8 cellular contexts compared by ENCODE assay signal in the genomic region with DNA sequence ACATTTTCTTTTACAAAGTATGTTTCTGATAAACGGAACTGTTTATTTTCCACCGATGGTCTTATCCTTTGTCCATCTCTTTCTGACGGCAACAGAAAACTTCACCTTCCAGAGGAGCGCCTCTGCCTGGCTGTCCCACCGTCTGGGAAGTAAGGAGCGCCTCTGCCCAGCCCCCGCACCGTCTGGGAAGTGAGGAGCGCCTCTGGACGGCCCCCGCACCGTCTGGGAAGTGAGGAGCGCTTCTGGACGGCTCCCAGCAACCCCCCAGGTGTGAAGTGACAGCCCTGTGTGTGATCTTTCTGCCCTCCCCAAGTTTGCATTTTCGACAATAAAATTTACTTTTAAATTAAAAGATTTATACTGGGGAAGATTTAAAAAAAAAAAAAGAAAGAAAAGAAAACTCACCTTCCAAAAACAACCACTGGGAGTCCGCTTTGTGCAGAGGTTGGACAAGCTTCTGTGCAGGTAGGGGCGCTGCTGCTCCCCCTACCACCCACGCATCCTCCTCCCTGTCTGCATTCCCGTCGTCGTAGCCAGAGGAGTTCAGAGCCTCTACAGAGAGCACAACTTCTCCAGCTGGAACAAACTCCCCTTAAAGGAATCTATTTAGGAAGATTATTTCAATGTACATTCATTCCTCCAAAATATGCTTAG. TPM values are rescaled to one million over a fixed set of nuclear protein-coding genes. Genes with fewer than 3 reads are reported as not detected.
DNase-seq lines count a peak whose midpoint lies in the region; ATAC-seq and TF ChIP-seq lines count a peak whose summit lies in the region.

No MANE protein-coding gene starts in this region.

- DNase-seq in cardiac muscle cell (ENCODE audit: low read depth in 1 of 2, low spot score in 1 of 2), result peak; percentile 49 to 55
- no peak for DNase-seq in cardiac septum (ENCODE audit: low spot score)
- no peak for DNase-seq in WTC11 (ENCODE audit: low spot score)
- peak; percentile 66 for DNase-seq in iPS-NIHi7 (ENCODE audit: extremely low spot score)
- DNase-seq in testis, result peak; percentile 55
- DNase-seq in NCI-H2171 treated with DMSO at 0.1 percent for 48 hours (lab: John Stamatoyannopoulos, UW), result no peak

- H3K27ac Mint-ChIP-seq in WTC11, result no peak overlapping the region

- H3K27me3 ChIP-seq in cardiac muscle cell (no peaks in the 10 kb centered on the region), testis (no peaks in the 10 kb centered on the region)

- peaks cover 9% of the 10 kb centered on the region for H3K9me3 Mint-ChIP-seq in WTC11

- POLR2A ChIA-PET in WTC11 (lab: Charles Lee), result no interaction called here

- H3K36me3 ChIP-seq in cardiac muscle cell (no peaks in the 10 kb centered on the region), testis (ENCODE audit: low read depth, missing control alignments) (no peaks in the 10 kb centered on the region)

- no peak overlapping the region for H3K4me3 ChIP-seq in cardiac muscle cell
- H3K4me3 ChIP-seq in testis, result no peak overlapping the region

- no peak for TF ChIP-seq POLR2A in testis (IDR thresholded peaks at IDR 0.05)

- no peaks in the 10 kb centered on the region for H3K4me1 ChIP-seq in cardiac muscle cell (ENCODE audit: low read depth)
- H3K4me1 ChIP-seq in testis, result peaks cover 16% of the 10 kb centered on the region

- peaks cover 12% of the 10 kb centered on the region for H3K36me3 Mint-ChIP-seq in WTC11

- H3K27ac ChIP-seq in cardiac muscle cell, result no peak overlapping the region
- no peak overlapping the region for H3K27ac ChIP-seq in testis

- WGBS in testis, 2 donors, result 5% methylated on average over 21 of the region's 21 CpGs

- H3K27me3 Mint-ChIP-seq in WTC11 (ENCODE audit: low read depth), result peaks cover 2% of the 10 kb centered on the region

- H3K4me3 Mint-ChIP-seq in WTC11, result no peak overlapping the region

- TF ChIP-seq CTCF in cardiac muscle cell (IDR thresholded peaks at IDR 0.05; ENCODE audit: low read depth, low read length) (peak; percentile 48), WTC11 (IDR thresholded peaks at IDR 0.05) (no peak), testis (IDR thresholded peaks at IDR 0.05) (peak; percentile 15 to 23 (median 23))

- ATAC-seq in WTC11 (peak; percentile 69), HG03175 (IDR thresholded peaks at IDR 0.05; ENCODE audit: unreplicated experiment) (no peak)
- ATAC-seq in activated CD4-positive, CD25-positive, alpha-beta regulatory T cell treated with anti-CD3 and anti-CD28 coated beads, Interleukin-2, amount 50 U/mL, for 24 hours, result no peak

- no peaks in the 10 kb centered on the region for H3K9me3 ChIP-seq in cardiac muscle cell (ENCODE audit: low read depth)
- no peaks in the 10 kb centered on the region for H3K9me3 ChIP-seq in testis

- CTCF ChIA-PET in WTC11 (lab: Charles Lee), result interaction anchor here (0.8 to 1.9 kb wide), 4 partner anchors 22 to 133 kb away, joined by 3 to 9 read pairs (median 4); no protein-coding TSS in a partner anchor

- H3K4me1 Mint-ChIP-seq in WTC11, result peaks cover 5% of the 10 kb centered on the region

- intact Hi-C loops in cardiac septum (cut with DNase I) (no loop called here), testis (cut with DNase I; ENCODE audit: low total_unique reads) (no loop called here)

TF ChIP-seq in WTC11, 78 proteins besides CTCF, POLR2A, EP300 and RAD21:
- TF ChIP-seq, protein P1, sequence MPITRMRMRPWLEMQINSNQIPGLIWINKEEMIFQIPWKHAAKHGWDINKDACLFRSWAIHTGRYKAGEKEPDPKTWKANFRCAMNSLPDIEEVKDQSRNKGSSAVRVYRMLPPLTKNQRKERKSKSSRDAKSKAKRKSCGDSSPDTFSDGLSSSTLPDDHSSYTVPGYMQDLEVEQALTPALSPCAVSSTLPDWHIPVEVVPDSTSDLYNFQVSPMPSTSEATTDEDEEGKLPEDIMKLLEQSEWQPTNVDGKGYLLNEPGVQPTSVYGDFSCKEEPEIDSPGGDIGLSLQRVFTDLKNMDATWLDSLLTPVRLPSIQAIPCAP (CRISPR knock-in tag; IDR thresholded peaks at IDR 0.05), result no peak

RNA-seq across cellular contexts. Expression of gene APOBEC3B, which starts 1.0 kb away (rescaled TPM):
- total RNA-seq in cardiac muscle cell (1.1 and 6.5 TPM in 2 replicates), cardiac septum (0.54 TPM), WTC11 (2021) (4.0 to 7.5 TPM (median 6.4 TPM) in 3 replicates), testis (1 to 10 TPM; 1.4 to 2.0 TPM)
- polyA plus RNA-seq in cardiac muscle cell (6.8 and 9.4 TPM in 2 replicates), testis (ENCODE audit: insufficient read depth, low read depth, low replicate concordance) (0.69 TPM)

RNA-seq across cellular contexts. Expression of gene APOBEC3A, which starts 23.7 kb away (rescaled TPM):
- total RNA-seq in cardiac muscle cell (0.18 TPM in 1 of 2 replicates, not detected in the other), cardiac septum (1.7 TPM), WTC11 (2021) (not detected in 3 replicates), testis (under 1 TPM in 1 of 2 donors, not detected in 1; 0.50 TPM)
- polyA plus RNA-seq in cardiac muscle cell (not detected in 2 replicates), testis (ENCODE audit: insufficient read depth, low read depth, low replicate concordance) (1.1 TPM)

RNA-seq across cellular contexts. Expression of gene APOBEC3C, which starts 32.9 kb away (rescaled TPM):
- 12.8 and 15.7 TPM in 2 replicates for total RNA-seq in cardiac muscle cell
- 71.7 and 84.0 TPM in 2 replicates for polyA plus RNA-seq in cardiac muscle cell
- 22.1 TPM for total RNA-seq in cardiac septum
- 33.4 to 40.4 TPM (median 39.4 TPM) in 3 replicates for total RNA-seq in WTC11 (2021)
- total RNA-seq in testis, result 10 to 100 TPM; 58.4 to 61.3 TPM
- 76.6 TPM for polyA plus RNA-seq in testis (ENCODE audit: insufficient read depth, low read depth, low replicate concordance)

RNA-seq across cellular contexts. Expression of gene APOBEC3D, which starts 39.8 kb away (rescaled TPM):
- total RNA-seq in cardiac muscle cell (2.0 and 4.3 TPM in 2 replicates), cardiac septum (1.3 TPM), WTC11 (2021) (5.4 to 10.6 TPM (median 7.0 TPM) in 3 replicates), testis (1 to 10 TPM; 6.2 to 6.4 TPM)
- polyA plus RNA-seq in cardiac muscle cell (0.99 and 1.3 TPM in 2 replicates), testis (ENCODE audit: insufficient read depth, low read depth, low replicate concordance) (3.7 TPM)

RNA-seq across cellular contexts. Expression of gene APOBEC3F, which starts 59.5 kb away (rescaled TPM):
- total RNA-seq in cardiac muscle cell (11.8 and 12.9 TPM in 2 replicates), cardiac septum (5.7 TPM), WTC11 (2021) (8.7 to 13.1 TPM (median 11.0 TPM) in 3 replicates), testis (10 to 100 TPM; 26.8 to 30.5 TPM)
- polyA plus RNA-seq in cardiac muscle cell (24.2 and 25.0 TPM in 2 replicates), testis (ENCODE audit: insufficient read depth, low read depth, low replicate concordance) (19.0 TPM)

Comparison
In these comparisons a context has a peak if more than half of its experiments do, and no peak if none do; other contexts are left out.
1. DNase-seq: peak in cardiac muscle cell (2 of 2), iPS-NIHi7 (single experiment) and testis (single experiment); none in cardiac septum (single experiment), WTC11 (single experiment) and NCI-H2171 treated with DMSO at 0.1 percent for 48 hours (single experiment).